9 cellular contexts compared by ENCODE assay signal in genomic region chr17:5282639-5283217, GRCh38. TPM values are rescaled to one million over a fixed set of nuclear protein-coding genes. Genes with fewer than 3 reads are reported as not detected.
DNase-seq lines count a peak whose midpoint lies in the region; ATAC-seq and TF ChIP-seq lines count a peak whose summit lies in the region.
"Had no signal": no experiment of that assay in that cellular context is flagged by ENCODE, and none has a peak within 500 bp of the region (broad histone marks: within the 10 kb centered on the region; RNA-seq: fewer than 3 reads in every experiment).

No MANE protein-coding gene starts in this region.

- H3K4me3 ChIP-seq in CD4-positive, CD25-positive, alpha-beta regulatory T cell (ENCODE audit: low read depth, low read length) = peak overlapping the region; percentile 92
- H3K4me3 ChIP-seq in mesodermal cell (ENCODE audit: extremely low read depth, insufficient read depth, low read length, poor library complexity, severe bottlenecking) = peak overlapping the region; percentile 52

- H3K4me3 Mint-ChIP-seq in CD4-positive, CD25-positive, alpha-beta regulatory T cell = peak overlapping the region; percentile 73 to 96 (median 94)
- H3K4me3 Mint-ChIP-seq in chondrocyte (ENCODE audit: unreplicated experiment) = peak overlapping the region; percentile 81

- peaks cover 0 to 2% (median 0%) of the 10 kb centered on the region in 7 donors for H3K9me3 Mint-ChIP-seq in CD4-positive, CD25-positive, alpha-beta regulatory T cell
- H3K9me3 Mint-ChIP-seq in chondrocyte (ENCODE audit: low read depth) = no peaks in the 10 kb centered on the region

- TF ChIP-seq POLR2A in GM18505 (IDR thresholded peaks at IDR 0.05; ENCODE audit: borderline replicate concordance, extremely low read depth, insufficient read depth, insufficient read length) = no peak

- TF ChIP-seq CTCF in chondrocyte (IDR thresholded peaks at IDR 0.05) = no peak

- WGBS in mesodermal cell (ENCODE audit: insufficient coverage in 2 of 2), 2 experiments = 1 to 3% methylated on average over 3 to 15 of the region's 35 CpGs

- no peaks in the 10 kb centered on the region for H3K9me3 ChIP-seq in CD4-positive, CD25-positive, alpha-beta regulatory T cell (ENCODE audit: control insufficient read depth in 2 of 2, low read length in 2 of 2)
- H3K9me3 ChIP-seq in mesodermal cell (ENCODE audit: control insufficient read depth, low read length) = no peaks in the 10 kb centered on the region

- peaks cover 12% of the 10 kb centered on the region for H3K27me3 Mint-ChIP-seq in CD4-positive, CD25-positive, alpha-beta regulatory T cell
- no peaks in the 10 kb centered on the region for H3K27me3 Mint-ChIP-seq in chondrocyte (ENCODE audit: low read depth)

- peak overlapping the region; percentile 71 to 94 (median 82) for H3K27ac Mint-ChIP-seq in CD4-positive, CD25-positive, alpha-beta regulatory T cell
- peak overlapping the region; percentile 89 for H3K27ac Mint-ChIP-seq in chondrocyte (ENCODE audit: unreplicated experiment)

- no peaks in the 10 kb centered on the region for H3K27me3 ChIP-seq in CD4-positive, CD25-positive, alpha-beta regulatory T cell (ENCODE audit: control insufficient read depth, insufficient read depth, low read length)

- H3K4me1 ChIP-seq in CD4-positive, CD25-positive, alpha-beta regulatory T cell (ENCODE audit: control insufficient read depth, insufficient read depth, low read length, poor library complexity, severe bottlenecking) = peaks cover 28% of the 10 kb centered on the region
- peaks cover 7% of the 10 kb centered on the region for H3K4me1 ChIP-seq in mesodermal cell (ENCODE audit: control insufficient read depth, insufficient read depth, low read length, poor library complexity, severe bottlenecking)

- H3K27ac ChIP-seq in CD4-positive, CD25-positive, alpha-beta regulatory T cell (ENCODE audit: insufficient read depth, low read length, poor library complexity, severe bottlenecking) = no peak overlapping the region
- no peak overlapping the region for H3K27ac ChIP-seq in mesodermal cell (ENCODE audit: low read depth, low read length, severe bottlenecking)

- peaks cover 23 to 49% (median 33%) of the 10 kb centered on the region in 4 donors for H3K4me1 Mint-ChIP-seq in CD4-positive, CD25-positive, alpha-beta regulatory T cell
- peaks cover 27% of the 10 kb centered on the region for H3K4me1 Mint-ChIP-seq in chondrocyte (ENCODE audit: low read depth)

- peak in 1 of 3 donors; percentile 56 for DNase-seq in CD4-positive, CD25-positive, alpha-beta regulatory T cell
- peak; percentile 30 for DNase-seq in T-helper 22 cell (ENCODE audit: low read depth)
- DNase-seq in chondrocyte (ENCODE audit: low spot score) = no peak
- peak; percentile 5 to 26 for DNase-seq in stimulated activated CD8-positive, alpha-beta memory T cell treated with anti-CD3 and anti-CD28 coated beads, Interleukin-2, amount 100 ng/mL, for 1 hour (ENCODE audit: low read depth in 2 of 2)

- peak; percentile 44 to 49 for ATAC-seq in CD4-positive, CD25-positive, alpha-beta regulatory T cell (ENCODE audit: low read depth in 2 of 2)
- peak; percentile 27 for ATAC-seq in HG02678 (IDR thresholded peaks at IDR 0.05; ENCODE audit: unreplicated experiment)
- no peak for ATAC-seq in GM18505 (IDR thresholded peaks at IDR 0.05; ENCODE audit: unreplicated experiment)
- no peak for ATAC-seq in GM21786 (IDR thresholded peaks at IDR 0.05; ENCODE audit: unreplicated experiment)

- no peaks in the 10 kb centered on the region for H3K36me3 Mint-ChIP-seq in CD4-positive, CD25-positive, alpha-beta regulatory T cell
- no peaks in the 10 kb centered on the region for H3K36me3 Mint-ChIP-seq in chondrocyte (ENCODE audit: low read depth)

- no peaks in the 10 kb centered on the region for H3K36me3 ChIP-seq in CD4-positive, CD25-positive, alpha-beta regulatory T cell (ENCODE audit: control insufficient read depth, insufficient read depth, low read length)
- H3K36me3 ChIP-seq in mesodermal cell (ENCODE audit: control insufficient read depth, insufficient read depth, low read length) = peaks cover 9% of the 10 kb centered on the region

RNA-seq across cellular contexts. Expression of gene RABEP1, which starts 0.6 kb away (rescaled TPM):
- 45.5 TPM for total RNA-seq in CD4-positive, CD25-positive, alpha-beta regulatory T cell
- polyA plus RNA-seq in CD4-positive, CD25-positive, alpha-beta regulatory T cell = 10 to 100 TPM; 23.7 to 29.0 (median 26.7) TPM
- 46.1 to 52.4 TPM (median 51.3 TPM) in 3 replicates for total RNA-seq in chondrocyte
- polyA plus RNA-seq in mesodermal cell (2013, experiment 1 of 2) = 40.1 TPM
- 42.5 TPM for polyA plus RNA-seq in mesodermal cell (2013, experiment 2 of 2)

RNA-seq across cellular contexts. Expression of gene SCIMP, which starts 48.1 kb away (rescaled TPM):
- not detected for total RNA-seq in CD4-positive, CD25-positive, alpha-beta regulatory T cell
- polyA plus RNA-seq in CD4-positive, CD25-positive, alpha-beta regulatory T cell = 1 to 10 TPM in 1 of 4 donors, under 1 TPM in 3; 0.19 to 1.2 (median 0.29) TPM
- total RNA-seq in chondrocyte = not detected in 3 replicates
- polyA plus RNA-seq in mesodermal cell (2013, experiment 1 of 2) = not detected
- polyA plus RNA-seq in mesodermal cell (2013, experiment 2 of 2) = not detected
- total RNA-seq: HT1080 had no signal

Comparison
In these comparisons a context has a peak if more than half of its experiments do, and no peak if none do; other contexts are left out.
1. ATAC-seq: peak in CD4-positive, CD25-positive, alpha-beta regulatory T cell (2 of 2) and HG02678 (single experiment); none in GM18505 (single experiment) and GM21786 (single experiment).